In the genomic region with DNA sequence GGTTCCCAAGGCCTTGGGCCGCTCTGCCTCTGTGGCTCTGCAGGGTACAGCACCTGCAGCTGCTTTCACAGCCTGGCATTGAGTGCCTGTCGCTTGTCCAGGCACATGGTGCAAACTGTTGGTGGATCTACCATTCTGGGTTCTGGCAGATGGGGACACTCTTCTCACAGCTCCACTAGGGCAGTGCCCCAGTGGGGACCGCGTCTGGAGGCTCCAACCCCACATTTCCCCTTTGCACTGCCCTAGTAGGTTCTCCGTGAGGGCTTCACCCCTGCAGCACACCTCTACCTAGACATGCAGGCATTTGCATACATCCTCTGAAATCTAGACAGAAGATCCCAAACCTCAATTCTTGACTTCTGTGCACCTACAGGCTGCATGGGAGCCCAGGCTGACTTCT, we compare ENCODE assay signal across 24 cellular contexts.
"Had no signal": no experiment of that assay in that cellular context is flagged by ENCODE, and none has a peak within 500 bp of the region (broad histone marks: within the 10 kb centered on the region; RNA-seq: fewer than 3 reads in every experiment).

No MANE protein-coding gene starts in this region.

- ATAC-seq: stimulated activated effector memory CD8-positive, alpha-beta T cell treated with anti-CD3 and anti-CD28 coated beads, Interleukin-12 subunit alpha, Interleukin-12 subunit beta, amount 100 ng/mL, for 72 hours; stimulated activated memory B cell treated with anti-CD40 and anti-IgM and Interleukin-4, amounts not matched to agents 10 μg/mL and 1 μg/mL and 100 μg/mL, for 72 hours; stimulated activated naive B cell treated with anti-CD40 and anti-IgM and Interleukin-4, amounts not matched to agents 10 μg/mL and 1 μg/mL and 100 μg/mL, for 72 hours; stimulated activated naive CD8-positive, alpha-beta T cell treated with anti-CD3 and anti-CD28 coated beads, Interleukin-15, amount 100 ng/mL, for 72 hours; stimulated activated naive CD8-positive, alpha-beta T cell treated with anti-CD3 and anti-CD28 coated beads, Interleukin-15, Interleukin-2, amounts not matched to agents 100 U/mL and 50 U/mL, for 24 hours; upper lobe of right lung had no signal

- H3K4me3 Mint-ChIP-seq: stimulated activated effector memory CD8-positive, alpha-beta T cell treated with anti-CD3 and anti-CD28 coated beads, Interleukin-12 subunit alpha, Interleukin-12 subunit beta, amount 100 ng/mL, for 72 hours; stimulated activated memory B cell treated with anti-CD40 and anti-IgM and Interleukin-4, amounts not matched to agents 10 μg/mL and 1 μg/mL and 100 μg/mL, for 72 hours; stimulated activated naive B cell treated with anti-CD40 and anti-IgM and Interleukin-4, amounts not matched to agents 10 μg/mL and 1 μg/mL and 100 μg/mL, for 72 hours; stimulated activated naive CD8-positive, alpha-beta T cell treated with anti-CD3 and anti-CD28 coated beads, Interleukin-15, amount 100 ng/mL, for 72 hours; stimulated activated naive CD8-positive, alpha-beta T cell treated with anti-CD3 and anti-CD28 coated beads, Interleukin-15, Interleukin-2, amounts not matched to agents 100 ng/mL and 50 ng/mL, for 24 hours; type B pancreatic cell had no signal

- H3K36me3 Mint-ChIP-seq: stimulated activated effector memory CD8-positive, alpha-beta T cell treated with anti-CD3 and anti-CD28 coated beads, Interleukin-12 subunit alpha, Interleukin-12 subunit beta, amount 100 ng/mL, for 72 hours; stimulated activated memory B cell treated with anti-CD40 and anti-IgM and Interleukin-4, amounts not matched to agents 10 μg/mL and 1 μg/mL and 100 μg/mL, for 72 hours; type B pancreatic cell had no signal

- H3K9me3 Mint-ChIP-seq: stimulated activated effector memory CD8-positive, alpha-beta T cell treated with anti-CD3 and anti-CD28 coated beads, Interleukin-12 subunit alpha, Interleukin-12 subunit beta, amount 100 ng/mL, for 72 hours; type B pancreatic cell had no signal

- H3K4me1 Mint-ChIP-seq: stimulated activated effector memory CD8-positive, alpha-beta T cell treated with anti-CD3 and anti-CD28 coated beads, Interleukin-12 subunit alpha, Interleukin-12 subunit beta, amount 100 ng/mL, for 72 hours; stimulated activated memory B cell treated with anti-CD40 and anti-IgM and Interleukin-4, amounts not matched to agents 10 μg/mL and 1 μg/mL and 100 μg/mL, for 72 hours; stimulated activated naive B cell treated with anti-CD40 and anti-IgM and Interleukin-4, amounts not matched to agents 10 μg/mL and 1 μg/mL and 100 μg/mL, for 72 hours; stimulated activated naive CD8-positive, alpha-beta T cell treated with anti-CD3 and anti-CD28 coated beads, Interleukin-15, amount 100 ng/mL, for 72 hours had no signal

- H3K27ac Mint-ChIP-seq: stimulated activated effector memory CD8-positive, alpha-beta T cell treated with anti-CD3 and anti-CD28 coated beads, Interleukin-12 subunit alpha, Interleukin-12 subunit beta, amount 100 ng/mL, for 72 hours; stimulated activated memory B cell treated with anti-CD40 and anti-IgM and Interleukin-4, amounts not matched to agents 10 μg/mL and 1 μg/mL and 100 μg/mL, for 72 hours; stimulated activated naive CD8-positive, alpha-beta T cell treated with anti-CD3 and anti-CD28 coated beads, Interleukin-15, amount 100 ng/mL, for 72 hours; stimulated activated naive CD8-positive, alpha-beta T cell treated with anti-CD3 and anti-CD28 coated beads, Interleukin-15, Interleukin-2, amounts not matched to agents 100 ng/mL and 50 ng/mL, for 24 hours; type B pancreatic cell had no signal

- DNase-seq: stimulated activated CD4-positive, alpha-beta T cell treated with anti-CD3 and anti-CD28 coated beads, Interleukin-2, amount 100 ng/mL, for 48 hours; stimulated activated CD4-positive, alpha-beta T cell treated with anti-CD3 and anti-CD28 coated beads, Interleukin-4, amount 100 ng/mL, for 1 hour; stimulated activated CD4-positive, alpha-beta T cell treated with anti-CD3 and anti-CD28 coated beads, Interleukin-4, amount 100 ng/mL, for 24 hours; stimulated activated CD4-positive, alpha-beta T cell treated with anti-CD3 and anti-CD28 coated beads, Interleukin-4, amount 100 ng/mL, for 4 hours; stimulated activated CD8-positive, alpha-beta memory T cell treated with anti-CD3 and anti-CD28 coated beads, Interleukin-4, amount 100 ng/mL, for 48 hours; stimulated activated naive B cell treated with anti-CD40 and anti-IgM and Interleukin-4, amounts not matched to agents 10 μg/mL and 1 μg/mL and 100 μg/mL, for 72 hours; stimulated activated naive CD4-positive, alpha-beta T cell; stimulated activated naive CD4-positive, alpha-beta T cell treated with Interleukin-2 at 50 U/mL for 16 hours; stimulated activated naive CD8-positive, alpha-beta T cell treated with anti-CD3 and anti-CD28 coated beads, Interleukin-15, amount 100 ng/mL, for 72 hours; stimulated activated naive CD8-positive, alpha-beta T cell treated with anti-CD3 and anti-CD28 coated beads, Interleukin-15, Interleukin-2, amounts not matched to agents 100 U/mL and 50 U/mL, for 24 hours; stomach; substantia nigra; testis; thyroid gland; tibial artery; transverse colon; trophoblast cell; upper lobe of left lung; upper lobe of right lung; uterus had no signal
